In genomic region chr7:40297741-40298311, GRCh38 we compare ENCODE assay signal across 1 cellular context.
TF ChIP-seq lines count a peak whose summit lies in the region.

No MANE protein-coding gene starts in this region.

TF ChIP-seq in SK-N-SH, 30 proteins besides CTCF, POLR2A, EP300 and RAD21 (continued from another document):
- no peak for TF ChIP-seq USF1 (IDR thresholded peaks at IDR 0.05; ENCODE audit: borderline replicate concordance, low read depth)
- TF ChIP-seq JUND (IDR thresholded peaks at IDR 0.05), result peak; percentile 75
- TF ChIP-seq MAX (IDR thresholded peaks at IDR 0.05; ENCODE audit: low read depth), result 0 out of 2 replicates have a peak, but pooled peaks have one; percentile 28
- TF ChIP-seq PBX3 (IDR thresholded peaks at IDR 0.05), result 0 out of 2 replicates have a peak, but pooled peaks have one; percentile 21
